11 cellular contexts compared by ENCODE assay signal in the genomic region with DNA sequence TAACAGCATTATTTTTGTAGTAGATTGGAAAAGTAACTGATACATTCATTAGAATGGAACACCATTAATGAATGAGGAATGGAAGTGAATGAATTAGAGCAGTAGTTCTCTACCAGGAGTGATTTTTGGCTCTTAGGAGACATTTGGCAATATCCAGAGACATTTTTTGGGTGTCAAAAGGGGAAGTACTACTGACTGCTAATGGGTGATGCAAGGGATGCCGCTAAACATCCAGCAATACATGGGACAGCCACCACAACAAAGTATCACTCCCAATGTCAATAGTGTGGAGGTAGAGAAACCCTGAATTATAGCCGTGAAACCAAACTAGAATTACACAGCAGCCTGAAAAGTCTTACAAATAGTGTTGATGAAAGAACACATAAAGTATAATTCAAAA. TPM values are rescaled to one million over a fixed set of nuclear protein-coding genes. Genes with fewer than 3 reads are reported as not detected.
A peak's percentile ranks its signal among the peaks of the same experiment; 100 is the strongest.
DNase-seq lines count a peak whose midpoint lies in the region; ATAC-seq and TF ChIP-seq lines count a peak whose summit lies in the region.
"Had no signal": no experiment of that assay in that cellular context is flagged by ENCODE, and none has a peak within 500 bp of the region (broad histone marks: within the 10 kb centered on the region; RNA-seq: fewer than 3 reads in every experiment).

No MANE protein-coding gene starts in this region.

- POLR2A ChIA-PET in CD8-positive, alpha-beta T cell (lab: Charles Lee), result interaction anchor here (2.3 to 4.3 kb wide), 2 partner anchors 11 to 71 kb away, joined by 17 to 55 read pairs; a partner anchor contains a TSS

- H3K9me3 ChIP-seq in CD8-positive, alpha-beta T cell (ENCODE audit: low read length), result no peaks in the 10 kb centered on the region
- H3K9me3 ChIP-seq in suprapubic skin (no peaks in the 10 kb centered on the region), sigmoid colon (no peaks in the 10 kb centered on the region)

- peaks cover 61% of the 10 kb centered on the region for H3K4me1 Mint-ChIP-seq in CD8-positive, alpha-beta T cell (ENCODE audit: low read depth)
- H3K4me1 Mint-ChIP-seq in activated naive CD8-positive, alpha-beta T cell treated with anti-CD3 and anti-CD28 coated beads for 36 hours, result peaks cover 56% of the 10 kb centered on the region
- H3K4me1 Mint-ChIP-seq in natural killer cell, result peaks cover 51 to 63% of the 10 kb centered on the region in 2 donors

- TF ChIP-seq POLR2A in suprapubic skin (IDR thresholded peaks at IDR 0.05), result no peak
- no peak for TF ChIP-seq POLR2A in sigmoid colon (IDR thresholded peaks at IDR 0.05)

- no peaks in the 10 kb centered on the region for H3K27me3 ChIP-seq in CD8-positive, alpha-beta T cell (ENCODE audit: insufficient read depth, low read length)
- H3K27me3 ChIP-seq in suprapubic skin (no peaks in the 10 kb centered on the region), sigmoid colon (no peaks in the 10 kb centered on the region)

- H3K27ac ChIP-seq in CD8-positive, alpha-beta T cell (ENCODE audit: low read depth, low read length), result no peak overlapping the region
- H3K27ac ChIP-seq in suprapubic skin (no peak overlapping the region), sigmoid colon (no peak overlapping the region)

- TF ChIP-seq CTCF in CD8-positive, alpha-beta T cell (IDR thresholded peaks at IDR 0.05), result no peak
- TF ChIP-seq CTCF in natural killer cell (IDR thresholded peaks at IDR 0.05) (no peak), suprapubic skin (IDR thresholded peaks at IDR 0.05) (no peak), sigmoid colon (IDR thresholded peaks at IDR 0.05) (no peak)

- no peaks in the 10 kb centered on the region for H3K27me3 Mint-ChIP-seq in CD8-positive, alpha-beta T cell (ENCODE audit: low read depth)
- no peaks in the 10 kb centered on the region for H3K27me3 Mint-ChIP-seq in activated naive CD8-positive, alpha-beta T cell treated with anti-CD3 and anti-CD28 coated beads for 36 hours
- no peaks in the 10 kb centered on the region for H3K27me3 Mint-ChIP-seq in natural killer cell (ENCODE audit: low read depth in 2 of 2)

- H3K27ac Mint-ChIP-seq in CD8-positive, alpha-beta T cell, result peak overlapping the region; percentile 39
- peak overlapping the region; percentile 96 for H3K27ac Mint-ChIP-seq in activated naive CD8-positive, alpha-beta T cell treated with anti-CD3 and anti-CD28 coated beads for 36 hours
- peak overlapping the region; percentile 97 to 98 for H3K27ac Mint-ChIP-seq in natural killer cell

- H3K9me3 Mint-ChIP-seq in CD8-positive, alpha-beta T cell, result no peaks in the 10 kb centered on the region
- peaks cover 1% of the 10 kb centered on the region for H3K9me3 Mint-ChIP-seq in activated naive CD8-positive, alpha-beta T cell treated with anti-CD3 and anti-CD28 coated beads for 36 hours
- no peaks in the 10 kb centered on the region for H3K9me3 Mint-ChIP-seq in natural killer cell

- no peaks in the 10 kb centered on the region for H3K36me3 ChIP-seq in CD8-positive, alpha-beta T cell (ENCODE audit: insufficient read depth, low read length)
- H3K36me3 ChIP-seq in suprapubic skin, result no peaks in the 10 kb centered on the region
- H3K36me3 ChIP-seq in sigmoid colon, result no peaks in the 10 kb centered on the region

- TF ChIP-seq EP300 in suprapubic skin (IDR thresholded peaks at IDR 0.05), result no peak
- no peak for TF ChIP-seq EP300 in sigmoid colon (IDR thresholded peaks at IDR 0.05)

- peaks cover 52% of the 10 kb centered on the region for H3K4me1 ChIP-seq in CD8-positive, alpha-beta T cell (ENCODE audit: insufficient read depth, low read length)
- H3K4me1 ChIP-seq in suprapubic skin (peaks cover 26% of the 10 kb centered on the region), sigmoid colon (peaks cover 0 to 46% (median 35%) of the 10 kb centered on the region in 4 donors)

- peak overlapping the region; percentile 98 for H3K4me3 ChIP-seq in CD8-positive, alpha-beta T cell (ENCODE audit: low read depth, low read length)
- no peak overlapping the region for H3K4me3 ChIP-seq in suprapubic skin
- H3K4me3 ChIP-seq in sigmoid colon, result peak overlapping the region in 1 of 4 donors; percentile 93

- CTCF ChIA-PET in CD8-positive, alpha-beta T cell (lab: Charles Lee), result interaction anchor here (1.0 to 2.1 kb wide), 4 partner anchors 9 to 84 kb away, joined by 3 to 5 read pairs (median 4); no protein-coding TSS in a partner anchor

- no peak for DNase-seq in CD8-positive, alpha-beta T cell
- DNase-seq in Kasumi-1 (lab: John Stamatoyannopoulos, UW) (peak; percentile 20 to 34), natural killer cell (no peak), NCI-H187 (lab: John Stamatoyannopoulos, UW) (no peak), suprapubic skin (ENCODE audit: low spot score in 2 of 2) (no peak), sigmoid colon (no peak)
- no peak for DNase-seq in activated naive CD8-positive, alpha-beta T cell treated with anti-CD3 and anti-CD28 coated beads for 36 hours
- DNase-seq in stimulated activated CD4-positive, alpha-beta T cell treated with anti-CD3 and anti-CD28 coated beads, Interleukin-2, amount 100 ng/mL, for 24 hours, result no peak
- DNase-seq: NCI-H526, small intestine had no signal

- ATAC-seq in CD8-positive, alpha-beta T cell, result no peak
- no peak for ATAC-seq in natural killer cell

- 84% methylated on average over 2 of the region's 2 CpGs for WGBS in suprapubic skin
- 90 to 93% methylated on average over 2 of the region's 2 CpGs for WGBS in sigmoid colon, 2 donors

- peak overlapping the region; percentile 85 for H3K4me3 Mint-ChIP-seq in CD8-positive, alpha-beta T cell
- peak overlapping the region; percentile 90 for H3K4me3 Mint-ChIP-seq in activated naive CD8-positive, alpha-beta T cell treated with anti-CD3 and anti-CD28 coated beads for 36 hours
- peak overlapping the region; percentile 96 for H3K4me3 Mint-ChIP-seq in natural killer cell

- intact Hi-C loops in CD8-positive, alpha-beta T cell (cut with DNase I, micrococcal nuclease), result loop anchor here in 1 of 2 experiments (1.0 to 10.0 kb wide), 3 partner anchors 8 to 369 kb away; no protein-coding TSS in a partner anchor
- intact Hi-C loops in natural killer cell (cut with micrococcal nuclease), result loop anchor here (1.0 to 2.0 kb wide), 2 partner anchors 13 to 71 kb away; a partner anchor contains a TSS
- intact Hi-C loops in sigmoid colon (cut with DNase I), result loop anchor here (10.0 kb wide), 3 partner anchors 189 to 571 kb away; a partner anchor contains a TSS

- H3K36me3 Mint-ChIP-seq in CD8-positive, alpha-beta T cell, result peaks cover 48% of the 10 kb centered on the region
- peaks cover 44% of the 10 kb centered on the region for H3K36me3 Mint-ChIP-seq in activated naive CD8-positive, alpha-beta T cell treated with anti-CD3 and anti-CD28 coated beads for 36 hours
- no peaks in the 10 kb centered on the region for H3K36me3 Mint-ChIP-seq in natural killer cell

RNA-seq across cellular contexts. Expression of a gene that starts 1.5 kb away (rescaled TPM):
- total RNA-seq in CD8-positive, alpha-beta T cell, result 10 to 100 TPM; 43.9 to 46.7 TPM
- total RNA-seq in activated naive CD8-positive, alpha-beta T cell treated with anti-CD3 and anti-CD28 coated beads for 36 hours, result 10 to 100 TPM; 49.8 to 59.2 TPM
- total RNA-seq in natural killer cell (10 to 100 TPM; 56.1 to 65.5 (median 65.4) TPM), suprapubic skin (10 to 100 TPM; 50.9 to 93.8 (median 87.7) TPM), sigmoid colon (100 to 1,000 TPM; 110 to 161 (median 142) TPM)
- polyA plus RNA-seq in sigmoid colon, result 10 to 100 TPM; 41.8 to 46.2 (median 42.5) TPM

RNA-seq across cellular contexts. Expression of a gene that starts 26.7 kb away (rescaled TPM):
- total RNA-seq in CD8-positive, alpha-beta T cell, result not detected
- not detected for total RNA-seq in activated naive CD8-positive, alpha-beta T cell treated with anti-CD3 and anti-CD28 coated beads for 36 hours
- not detected for total RNA-seq in natural killer cell
- 10 to 100 TPM in 3 of 4 donors, 1 to 10 TPM in 1; 10.0 to 65.0 (median 27.6) TPM for total RNA-seq in suprapubic skin
- 1 to 10 TPM in 1 of 4 donors, not detected in 3; 1.9 TPM for total RNA-seq in sigmoid colon
- 1,000 to 10,000 TPM in 1 of 3 donors, 100 to 1,000 TPM in 2; 336 to 1,392 (median 412) TPM for polyA plus RNA-seq in sigmoid colon
- total RNA-seq: temporal lobe had no signal

RNA-seq across cellular contexts. Expression of a gene that starts 36.1 kb away (rescaled TPM):
- not detected for total RNA-seq in CD8-positive, alpha-beta T cell
- total RNA-seq in activated naive CD8-positive, alpha-beta T cell treated with anti-CD3 and anti-CD28 coated beads for 36 hours, result under 1 TPM; 0.31 to 0.32 TPM
- total RNA-seq in natural killer cell (under 1 TPM; 0.07 to 0.59 (median 0.13) TPM), suprapubic skin (1 to 10 TPM in 1 of 4 donors, under 1 TPM in 3; 0.44 to 2.4 (median 0.54) TPM), sigmoid colon (1 to 10 TPM in 3 of 4 donors, under 1 TPM in 1; 0.49 to 2.9 (median 2.2) TPM)
- polyA plus RNA-seq in sigmoid colon, result under 1 TPM in 2 of 3 donors, not detected in 1; 0.60 to 0.64 TPM

RNA-seq across cellular contexts. Expression of a gene that starts 56.3 kb away (rescaled TPM):
- 1 to 10 TPM; 2.9 to 3.6 TPM for total RNA-seq in CD8-positive, alpha-beta T cell
- total RNA-seq in activated naive CD8-positive, alpha-beta T cell treated with anti-CD3 and anti-CD28 coated beads for 36 hours, result 1 to 10 TPM; 3.4 TPM
- 1 to 10 TPM in 2 of 3 donors, under 1 TPM in 1; 0.82 to 3.2 (median 1.7) TPM for total RNA-seq in natural killer cell
- 10 to 100 TPM in 3 of 4 donors, 1 to 10 TPM in 1; 9.6 to 17.0 (median 15.1) TPM for total RNA-seq in suprapubic skin
- 10 to 100 TPM in 1 of 4 donors, 1 to 10 TPM in 3; 1.8 to 11.6 (median 4.0) TPM for total RNA-seq in sigmoid colon
- polyA plus RNA-seq in sigmoid colon, result 10 to 100 TPM; 28.9 to 31.8 (median 29.4) TPM

Comparison
In these comparisons a context has a peak if more than half of its experiments do, and no peak if none do; other contexts are left out.
1. DNase-seq: peak in Kasumi-1 (2 of 2); none in CD8-positive, alpha-beta T cell (0 of 7), activated naive CD8-positive, alpha-beta T cell treated with anti-CD3 and anti-CD28 coated beads for 36 hours (single experiment), natural killer cell (single experiment), stimulated activated CD4-positive, alpha-beta T cell treated with anti-CD3 and anti-CD28 coated beads, Interleukin-2, amount 100 ng/mL, for 24 hours (0 of 2), NCI-H187 (0 of 2), suprapubic skin (0 of 2) and sigmoid colon (single experiment).
2. H3K27ac Mint-ChIP-seq: peak in every context shown above with its lines; median percentile 98 in natural killer cell; 96 in activated naive CD8-positive, alpha-beta T cell treated with anti-CD3 and anti-CD28 coated beads for 36 hours; 39 in CD8-positive, alpha-beta T cell.
3. Peak in every context shown above with its lines, with median percentiles within 50 percentile points of each other: H3K4me3 Mint-ChIP-seq.